Comparison of ENCODE assay signal across 9 cellular contexts in the genomic region with DNA sequence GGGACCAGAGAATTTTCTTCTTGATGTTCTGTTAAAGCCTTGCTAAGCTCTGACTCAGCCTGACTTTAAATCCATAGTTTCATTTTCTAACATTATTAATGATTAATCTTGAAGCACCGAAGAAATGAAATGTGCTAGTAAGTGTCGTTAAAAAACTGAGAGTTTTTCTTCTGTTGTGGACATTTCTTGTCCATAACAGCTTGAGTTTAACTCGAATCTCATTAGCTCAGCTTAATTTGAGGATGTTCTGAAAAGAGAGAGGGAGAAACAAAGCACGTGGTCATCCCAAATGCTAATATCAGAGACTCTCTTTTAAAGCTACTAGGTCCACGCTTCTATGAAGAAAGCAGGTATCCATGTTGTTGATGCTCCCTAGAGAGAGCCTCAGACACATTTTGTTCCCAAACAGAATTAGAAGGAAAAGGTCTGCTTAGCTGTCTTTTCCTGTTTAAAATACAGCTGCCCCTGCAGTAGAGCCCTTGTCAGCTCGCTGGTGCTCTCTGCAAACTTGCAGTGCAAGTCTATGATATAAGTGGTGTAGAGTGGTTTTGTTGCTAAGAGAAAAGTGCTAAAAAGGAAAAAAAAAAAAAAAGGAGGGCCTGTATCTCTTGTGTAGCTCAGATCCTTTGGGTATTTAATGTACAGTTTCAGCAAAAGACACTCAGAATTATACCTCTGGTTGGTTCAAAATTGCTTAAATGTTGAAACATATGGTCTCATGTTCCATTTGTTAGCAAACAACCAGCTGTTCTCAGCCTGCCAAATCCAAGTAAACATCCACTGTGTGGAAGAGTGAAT.
DNase-seq lines count a peak whose midpoint lies in the region; ATAC-seq, FAIRE-seq and TF ChIP-seq lines count a peak whose summit lies in the region.
"Had no signal": no experiment of that assay in that cellular context is flagged by ENCODE, and none has a peak within 500 bp of the region (broad histone marks: within the 10 kb centered on the region; RNA-seq: fewer than 3 reads in every experiment).

No MANE protein-coding gene starts in this region.

- POLR2A ChIA-PET in CD8-positive, alpha-beta memory T cell (lab: Charles Lee) = no interaction called here

- dilution Hi-C loops in mammary epithelial cell (cut with HindIII; ENCODE audit: low sequenced_read_pairs) = no loop called here

- no peaks in the 10 kb centered on the region for H3K27me3 Mint-ChIP-seq in CD8-positive, alpha-beta memory T cell

- H3K79me2 ChIP-seq in mammary epithelial cell (ENCODE audit: insufficient read depth, low read length) = no peaks in the 10 kb centered on the region

- H3K27me3 ChIP-seq in breast epithelium (no peaks in the 10 kb centered on the region), mammary epithelial cell (ENCODE audit: insufficient read depth, low read length) (no peaks in the 10 kb centered on the region)
- no peaks in the 10 kb centered on the region for H3K27me3 ChIP-seq in CD8-positive, alpha-beta memory T cell (ENCODE audit: insufficient read depth, low read length, poor library complexity, severe bottlenecking)

- no peaks in the 10 kb centered on the region for H3K4me1 Mint-ChIP-seq in CD8-positive, alpha-beta memory T cell

- H3K36me3 ChIP-seq in breast epithelium = no peaks in the 10 kb centered on the region
- H3K36me3 ChIP-seq in mammary epithelial cell (ENCODE audit: insufficient read depth, low read length) = no peaks in the 10 kb centered on the region
- H3K36me3 ChIP-seq in CD8-positive, alpha-beta memory T cell (ENCODE audit: insufficient read depth, low read length) = no peaks in the 10 kb centered on the region

- H3K27ac Mint-ChIP-seq in CD8-positive, alpha-beta memory T cell = no peak overlapping the region

- H3K36me3 Mint-ChIP-seq in CD8-positive, alpha-beta memory T cell = peaks cover 2 to 12% (median 4%) of the 10 kb centered on the region in 3 donors

- no peaks in the 10 kb centered on the region for H3K4me1 ChIP-seq in breast epithelium
- H3K4me1 ChIP-seq in mammary epithelial cell (ENCODE audit: insufficient read depth, low read length) = no peaks in the 10 kb centered on the region
- H3K4me1 ChIP-seq in CD8-positive, alpha-beta memory T cell (ENCODE audit: insufficient read depth, low read length) = no peaks in the 10 kb centered on the region

- TF ChIP-seq CTCF in breast epithelium (IDR thresholded peaks at IDR 0.05) (no peak), mammary epithelial cell (conservative IDR thresholded peaks at IDR 0.05 in 1 of 2, IDR thresholded peaks at IDR 0.05 in 1 of 2; ENCODE audit: extremely low read depth in 1 of 2, insufficient read depth in 1 of 2, low read depth in 1 of 2, low read length in 2 of 2) (no peak)

- no peak for ATAC-seq in HG02571 (IDR thresholded peaks at IDR 0.05; ENCODE audit: unreplicated experiment)
- no peak for ATAC-seq in HG02763 (IDR thresholded peaks at IDR 0.05; ENCODE audit: unreplicated experiment)

- CTCF ChIA-PET in mammary epithelial cell (lab: Charles Lee; ENCODE audit: low non-redundant PET) = no interaction called here
- CTCF ChIA-PET in CD8-positive, alpha-beta memory T cell (lab: Charles Lee) = no interaction called here

- FAIRE-seq in endometrium (lab: Jason Lieb, UNC) = peak; percentile 94

- in situ Hi-C loops in mammary epithelial cell (cut with MboI; ENCODE audit: low sequenced_read_pairs in 2 of 2) = no loop called here

- BruUV-seq in mammary epithelial cell (replicated peaks; lab: Mats Ljungman, UMichigan) = no TSS peak

- no peaks in the 10 kb centered on the region for H3K9me3 ChIP-seq in breast epithelium
- no peaks in the 10 kb centered on the region for H3K9me3 ChIP-seq in mammary epithelial cell (replicated peaks; ENCODE audit: insufficient read depth, low read length)
- H3K9me3 ChIP-seq in CD8-positive, alpha-beta memory T cell (ENCODE audit: low read length) = no peaks in the 10 kb centered on the region

- intact Hi-C loops in breast epithelium (cut with DNase I; ENCODE audit: low total_unique reads) (no loop called here), mammary epithelial cell (cut with micrococcal nuclease) (no loop called here)

- no peak overlapping the region for H3K9ac ChIP-seq in mammary epithelial cell (ENCODE audit: insufficient read depth, low read length)

- H3K4me3 Mint-ChIP-seq in CD8-positive, alpha-beta memory T cell = no peak overlapping the region

- 70% methylated on average over 6 of the region's 6 CpGs for WGBS in mammary epithelial cell (ENCODE audit: low coverage, missing lambda C conversion rate)

- H2AFZ ChIP-seq in mammary epithelial cell (ENCODE audit: low read depth, low read length) = no peak overlapping the region

- peak overlapping the region in 2 of 3 donors; percentile 13 to 43 for H3K4me3 ChIP-seq in breast epithelium
- no peak overlapping the region for H3K4me3 ChIP-seq in mammary epithelial cell (replicated peaks in 1 of 3; ENCODE audit: insufficient read depth in 1 of 3, low read depth in 2 of 3, low read length in 3 of 3)
- H3K4me3 ChIP-seq in CD8-positive, alpha-beta memory T cell (ENCODE audit: low read length) = no peak overlapping the region

- H3K27ac ChIP-seq in breast epithelium = peak overlapping the region; percentile 31 to 39
- H3K27ac ChIP-seq in mammary epithelial cell (ENCODE audit: insufficient read depth, low read depth, low read length) = no peak overlapping the region
- no peak overlapping the region for H3K27ac ChIP-seq in CD8-positive, alpha-beta memory T cell (ENCODE audit: low read depth, low read length)

- TF ChIP-seq POLR2A in breast epithelium (IDR thresholded peaks at IDR 0.05) = no peak

- no peak for DNase-seq in breast epithelium (ENCODE audit: low spot score in 2 of 2)
- DNase-seq in mammary epithelial cell = no peak
- peak; percentile 11 for DNase-seq in midbrain (lab: John Stamatoyannopoulos, UW)
- DNase-seq in SHP77 treated with DMSO at 0.1 percent for 48 hours (lab: John Stamatoyannopoulos, UW) = no peak
- DNase-seq in CD8-positive, alpha-beta memory T cell = no peak
- DNase-seq: stimulated activated CD4-positive, alpha-beta T cell treated with anti-CD3 and anti-CD28 coated beads, Interleukin-4, amount 100 ng/mL, for 24 hours had no signal

- H4K20me1 ChIP-seq in mammary epithelial cell (ENCODE audit: insufficient read depth, low read length) = no peaks in the 10 kb centered on the region

- H3K4me2 ChIP-seq in mammary epithelial cell (ENCODE audit: insufficient read depth, low read depth, low read length) = no peak overlapping the region

- no peaks in the 10 kb centered on the region for H3K9me3 Mint-ChIP-seq in CD8-positive, alpha-beta memory T cell

Comparison
In these comparisons a context has a peak if more than half of its experiments do, and no peak if none do; other contexts are left out.
1. H3K27ac ChIP-seq: peak in breast epithelium (2 of 2); none in mammary epithelial cell (single experiment) and CD8-positive, alpha-beta memory T cell (single experiment).
2. H3K4me3 ChIP-seq: peak in breast epithelium (2 of 3); none in mammary epithelial cell (0 of 3) and CD8-positive, alpha-beta memory T cell (single experiment).